Comparison of ENCODE assay signal across 1 cellular context in the genomic region with DNA sequence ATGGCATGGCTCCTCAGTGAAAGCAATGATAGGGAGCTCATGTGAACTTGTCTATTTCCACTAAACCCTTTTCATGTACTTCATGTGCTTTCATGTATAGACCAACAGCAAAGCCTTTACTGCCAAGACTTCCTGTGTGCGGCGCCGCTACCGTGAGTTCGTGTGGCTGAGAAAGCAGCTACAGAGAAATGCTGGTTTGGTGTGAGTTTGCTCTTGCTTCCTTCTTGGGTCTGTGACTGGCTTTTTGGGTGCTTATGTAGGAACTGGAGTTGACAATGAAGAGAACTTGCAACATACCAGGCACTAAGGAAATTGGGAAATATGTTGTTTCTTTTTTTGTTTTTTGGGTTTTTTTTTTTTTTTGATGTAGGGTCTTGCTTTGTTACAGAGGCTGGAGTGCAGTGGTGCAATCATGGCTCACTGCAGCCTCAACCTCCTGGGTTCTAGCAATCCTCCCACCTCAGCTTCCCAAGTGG.
TF ChIP-seq lines count a peak whose summit lies in the region.

No MANE protein-coding gene starts in this region.

TF ChIP-seq in SK-N-SH, 30 proteins besides CTCF, POLR2A, EP300 and RAD21 (continued from another document):
- TF ChIP-seq POLR2AphosphoS5 (IDR thresholded peaks at IDR 0.05; ENCODE audit: low read depth, low read length), result no peak
- TF ChIP-seq RFX5 (IDR thresholded peaks at IDR 0.05; ENCODE audit: low read length), result no peak
